Comparison of ENCODE assay signal across 8 cellular contexts in genomic region chr4:75514131-75514948, GRCh38. TPM values are rescaled to one million over a fixed set of nuclear protein-coding genes. Genes with fewer than 3 reads are reported as not detected.
DNase-seq lines count a peak whose midpoint lies in the region; ATAC-seq and TF ChIP-seq lines count a peak whose summit lies in the region.

Gene RCHY1 (minus strand): TSS chr4:75514403. CDS start chr4:75514286, 117 bp downstream.
Gene THAP6 (plus strand): TSS chr4:75514473. CDS start chr4:75515453, 980 bp downstream.

- H3K27ac Mint-ChIP-seq in WTC11 = peak within 1 kb of the TSS; percentile 71

- POLR2A ChIA-PET in WTC11 (lab: Charles Lee) = interaction anchor here (0.5 to 1.1 kb wide), 4 partner anchors 13 to 43 kb away, joined by 3 read pairs; no protein-coding TSS in a partner anchor

- CTCF ChIA-PET in WTC11 (lab: Charles Lee) = interaction anchor here (0.9 to 1.7 kb wide), 3 partner anchors 41 to 82 kb away, joined by 3 to 4 read pairs (median 4); partner anchors contain the start of gene ODAPH

- H3K4me1 Mint-ChIP-seq in WTC11 = peaks cover 22% of the 10 kb centered on the region

- peak within 1 kb of the TSS; percentile 85 to 94 for H3K4me3 ChIP-seq in cardiac fibroblast (replicated peaks in 1 of 2; ENCODE audit: low read depth in 2 of 2, low read length in 2 of 2)

- no peak within 1 kb of the TSS for H3K4me3 Mint-ChIP-seq in WTC11

- TF ChIP-seq CTCF in WTC11 (IDR thresholded peaks at IDR 0.05) = no peak
- no peak for TF ChIP-seq CTCF in cardiac fibroblast (IDR thresholded peaks at IDR 0.05; ENCODE audit: low read depth, low read length)

- DNase-seq in AG08395 (ENCODE audit: low spot score) (peak; percentile 94), NCI-H226 (peak; percentile 94), WTC11 (ENCODE audit: low spot score) (peak; percentile 94), cardiac fibroblast (ENCODE audit: low read depth in 2 of 2) (peak; percentile 96), inferior parietal cortex (ENCODE audit: extremely low spot score) (peak; percentile 99)
- peak; percentile 83 for DNase-seq in stimulated activated CD4-positive, alpha-beta T cell treated with anti-CD3 and anti-CD28 coated beads, Interleukin-12 subunit alpha, Interleukin-12 subunit beta, amount 100 ng/mL, for 4 hours

- peaks cover 36% of the 10 kb centered on the region for H3K36me3 Mint-ChIP-seq in WTC11

- peaks cover 8% of the 10 kb centered on the region for H3K9me3 Mint-ChIP-seq in WTC11

- no peaks in the 10 kb centered on the region for H3K27me3 Mint-ChIP-seq in WTC11 (ENCODE audit: low read depth)

- peak; percentile 95 for ATAC-seq in GM18909 (IDR thresholded peaks at IDR 0.05; ENCODE audit: poor library complexity, unreplicated experiment)
- ATAC-seq in HG03175 (IDR thresholded peaks at IDR 0.05; ENCODE audit: unreplicated experiment) = peak; percentile 92
- ATAC-seq in WTC11 = peak; percentile 95

TF ChIP-seq in WTC11, 78 proteins besides CTCF, POLR2A, EP300 and RAD21 (continues in another document):
- TF ChIP-seq ZNF532 (CRISPR knock-in tag; IDR thresholded peaks at IDR 0.05; ENCODE audit: borderline replicate concordance) (no peak), CBFB (CRISPR knock-in tag; IDR thresholded peaks at IDR 0.05; ENCODE audit: low read depth) (no peak), NR3C1 (CRISPR knock-in tag; conservative IDR thresholded peaks at IDR 0.05; ENCODE audit: low read depth) (no peak), ARID4B (CRISPR knock-in tag; IDR thresholded peaks at IDR 0.05; ENCODE audit: borderline replicate concordance) (peak; percentile 90; the same call in 1 of the 2 replicates), ZNF425 (CRISPR knock-in tag; conservative IDR thresholded peaks at IDR 0.05) (no peak), GRHL2 (CRISPR knock-in tag; IDR thresholded peaks at IDR 0.05; ENCODE audit: insufficient replicate concordance, severe bottlenecking) (no peak), ZNF396 (CRISPR knock-in tag; IDR thresholded peaks at IDR 0.05; ENCODE audit: borderline replicate concordance) (no peak), FOXP4 (CRISPR knock-in tag; IDR thresholded peaks at IDR 0.05) (0 out of 2 replicates have a peak, but pooled peaks have one; percentile 36), ZNF232 (CRISPR knock-in tag; IDR thresholded peaks at IDR 0.05) (peak; percentile 20)

RNA-seq across cellular contexts. Expression of gene RCHY1, which starts in this region (rescaled TPM):
- 29.9 to 37.8 TPM (median 31.4 TPM) in 3 replicates for total RNA-seq in WTC11 (2021)

RNA-seq across cellular contexts. Expression of gene THAP6, which starts in this region (rescaled TPM):
- 11.8 to 13.3 TPM (median 12.5 TPM) in 3 replicates for total RNA-seq in WTC11 (2021)

Comparison
In these comparisons a context has a peak if more than half of its experiments do, and no peak if none do; other contexts are left out.
1. Peak in every context shown above with its lines: DNase-seq, ATAC-seq and H3K4me3 ChIP-seq.